ENCODE assay signal across 8 cellular contexts in genomic region chr1:34460193-34460592, GRCh38.
DNase-seq lines count a peak whose midpoint lies in the region; ATAC-seq, FAIRE-seq and TF ChIP-seq lines count a peak whose summit lies in the region.

No MANE protein-coding gene starts in this region.

- ATAC-seq in HG03025 (IDR thresholded peaks at IDR 0.05; ENCODE audit: low FRiP score, unreplicated experiment) (no peak), HG03280 (IDR thresholded peaks at IDR 0.05; ENCODE audit: unreplicated experiment) (no peak)

- no peak for TF ChIP-seq POLR2A in GM12891 (IDR thresholded peaks at IDR 0.05; ENCODE audit: low read depth, low read length)

- FAIRE-seq in GM12891 (lab: Jason Lieb, UNC): peak; percentile 73

- DNase-seq in AG20443 (ENCODE audit: low spot score): peak; percentile 42
- DNase-seq in GM12891 (ENCODE audit: insufficient read length, low spot score): peak; percentile 52
- DNase-seq in NCI-H774 (lab: John Stamatoyannopoulos, UW): peak; percentile 47
- peak; percentile 20 for DNase-seq in activated T-cell treated with anti-CD3 and anti-CD28 coated beads, Interleukin-2, amount 50 U/mL, for 1 hour
- DNase-seq in iPS DF 19.7 (ENCODE audit: low read depth, low spot score): peak; percentile 50
- peak; percentile 1 for DNase-seq in stimulated activated CD8-positive, alpha-beta memory T cell treated with anti-CD3 and anti-CD28 coated beads, Interleukin-12 subunit alpha, Interleukin-12 subunit beta, amount 100 ng/mL, for 24 hours (ENCODE audit: extremely low read depth)

TF ChIP-seq in GM12891, 5 proteins besides CTCF, POLR2A, EP300 and RAD21:
- no peak for TF ChIP-seq SPI1 (IDR thresholded peaks at IDR 0.05; ENCODE audit: low read depth, low read length)
- TF ChIP-seq POLR2AphosphoS5 (IDR thresholded peaks at IDR 0.05; ENCODE audit: low read depth, low read length): no peak

Comparison
In these comparisons a context has a peak if more than half of its experiments do, and no peak if none do; other contexts are left out.
1. DNase-seq: peak in every context shown above with its lines; median percentile 52 in GM12891; 50 in iPS DF 19.7; 47 in NCI-H774; 42 in AG20443; 20 in activated T-cell treated with anti-CD3 and anti-CD28 coated beads, Interleukin-2, amount 50 U/mL, for 1 hour; 1 in stimulated activated CD8-positive, alpha-beta memory T cell treated with anti-CD3 and anti-CD28 coated beads, Interleukin-12 subunit alpha, Interleukin-12 subunit beta, amount 100 ng/mL, for 24 hours.